ENCODE assay signal across 12 cellular contexts in genomic region chr1:93322349-93322748, GRCh38.
"Had no signal": no experiment of that assay in that cellular context is flagged by ENCODE, and none has a peak within 500 bp of the region (broad histone marks: within the 10 kb centered on the region; RNA-seq: fewer than 3 reads in every experiment).

No MANE protein-coding gene starts in this region.

- H3K36me3 ChIP-seq: cardiac muscle cell, sigmoid colon had no signal

- ATAC-seq: left lobe of liver; stimulated activated naive CD8-positive, alpha-beta T cell treated with anti-CD3 and anti-CD28 coated beads, Interleukin-15, Interleukin-2, amounts not matched to agents 100 U/mL and 50 U/mL, for 24 hours had no signal

- H3K4me3 ChIP-seq: cardiac muscle cell, sigmoid colon, testis had no signal

- H3K9me3 ChIP-seq: sigmoid colon, testis had no signal

- H3K27ac ChIP-seq: cardiac muscle cell, sigmoid colon had no signal

- DNase-seq: activated T-cell treated with anti-CD3 and anti-CD28 coated beads, Interleukin-2, amount 50 U/mL, for 1 hour; anterior cingulate cortex; cortex of kidney; effector CD8-positive, alpha-beta T cell; mesenchymal stem cell; sigmoid colon; stimulated activated CD4-positive, alpha-beta T cell treated with anti-CD3 and anti-CD28 coated beads, Interleukin-2, amount 100 ng/mL, for 48 hours; stimulated activated CD8-positive, alpha-beta memory T cell treated with anti-CD3 and anti-CD28 coated beads, Interleukin-4, amount 100 ng/mL, for 48 hours; stimulated activated naive CD8-positive, alpha-beta T cell treated with anti-CD3 and anti-CD28 coated beads, Interleukin-15, Interleukin-2, amounts not matched to agents 100 U/mL and 50 U/mL, for 24 hours; testis had no signal

- H3K4me1 ChIP-seq: sigmoid colon had no signal

- H3K27me3 ChIP-seq: cardiac muscle cell, sigmoid colon, testis had no signal
